1 cellular context compared by ENCODE assay signal in the genomic region with DNA sequence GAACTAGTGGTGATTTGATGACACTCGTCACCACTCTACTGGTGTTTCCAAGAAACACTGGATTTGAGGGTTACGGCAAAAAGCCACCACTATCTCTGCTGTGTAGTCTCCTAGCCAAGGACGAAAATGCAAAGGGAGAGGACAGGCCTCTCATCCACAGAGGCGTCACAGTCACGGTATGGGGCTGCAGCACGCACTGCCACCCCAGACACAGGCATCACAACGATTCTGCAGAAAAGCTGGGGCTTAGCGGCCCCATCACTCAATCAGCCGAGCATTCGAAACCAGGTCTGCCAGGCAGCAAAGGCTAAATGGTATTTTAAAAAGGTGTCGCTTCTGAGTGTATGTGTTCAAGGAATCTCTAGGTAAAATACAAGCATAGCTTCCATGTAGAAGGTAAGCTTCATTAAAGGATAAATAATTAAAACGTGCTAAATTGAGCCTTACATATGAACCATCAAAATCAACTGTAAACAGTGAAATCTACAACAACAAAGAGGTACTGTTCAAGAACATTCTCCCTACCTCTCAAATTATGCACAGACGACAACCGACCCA.
TF ChIP-seq lines count a peak whose summit lies in the region.

No MANE protein-coding gene starts in this region.

TF ChIP-seq in K562, 482 proteins besides CTCF, POLR2A, EP300 and RAD21 (continued from another document):
- no peak for TF ChIP-seq NR0B1 (IDR thresholded peaks at IDR 0.05; ENCODE audit: partially characterized antibody)
